In the genomic region with DNA sequence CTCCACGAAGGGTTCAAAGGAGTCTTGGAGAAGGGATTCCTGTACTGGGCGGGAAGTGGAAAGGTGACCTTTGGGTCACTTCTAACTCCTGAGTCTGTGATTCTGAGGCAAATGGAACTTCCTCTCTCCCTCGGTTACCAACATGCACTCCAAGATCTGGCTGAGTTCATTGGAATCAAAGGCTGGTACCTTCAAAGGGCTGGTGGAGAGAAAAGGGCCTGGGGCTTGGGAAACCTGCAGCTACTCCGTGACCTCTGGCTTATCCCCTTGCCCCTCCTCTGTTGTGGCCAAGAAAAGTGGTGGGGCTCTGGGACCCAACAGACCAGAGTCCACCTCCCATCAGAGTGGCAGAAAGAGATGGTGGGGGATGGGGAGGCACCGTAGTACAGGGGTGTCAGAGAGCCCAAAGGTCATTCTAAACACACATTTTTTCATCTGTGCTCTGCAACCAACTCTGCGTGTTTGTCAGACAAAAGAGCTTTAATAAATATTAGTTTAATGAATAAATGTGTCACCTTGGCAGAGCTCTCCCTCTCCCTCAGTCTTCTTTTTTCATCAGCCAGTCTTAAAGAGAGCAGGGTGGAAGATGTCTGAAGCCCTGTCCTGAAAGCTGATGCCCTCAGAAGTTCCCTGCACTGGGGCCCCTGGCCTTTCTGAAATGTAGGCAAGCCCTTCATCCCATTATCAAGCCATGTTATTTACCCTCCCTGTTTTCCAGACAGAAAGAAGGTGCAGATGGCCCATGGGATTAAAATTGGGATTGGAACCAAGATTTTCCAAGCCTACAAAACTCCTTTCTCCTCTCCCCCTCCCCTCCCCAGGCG, we compare ENCODE assay signal across 1 cellular context.
TF ChIP-seq lines count a peak whose summit lies in the region.

No MANE protein-coding gene starts in this region.

TF ChIP-seq in HepG2, 621 proteins besides CTCF, POLR2A, EP300 and RAD21 (continued from another document and continues in another):
- TF ChIP-seq AGO1 (IDR thresholded peaks at IDR 0.05; ENCODE audit: low read depth, low read length, poor library complexity, severe bottlenecking) (no peak), SATB2 (CRISPR knock-in tag; IDR thresholded peaks at IDR 0.05) (no peak), TCF7 (IDR thresholded peaks at IDR 0.05; ENCODE audit: low read depth) (peak; percentile 84), ZNF883 (CRISPR knock-in tag; IDR thresholded peaks at IDR 0.05; ENCODE audit: not compliant biosample characterization) (no peak), KAT2B (IDR thresholded peaks at IDR 0.05; ENCODE audit: borderline replicate concordance, low read depth, low read length) (no peak), TRIM24 (CRISPR knock-in tag; IDR thresholded peaks at IDR 0.05) (peak; percentile 83; the same call in 1 of the 2 replicates), TFE3 (CRISPR knock-in tag; IDR thresholded peaks at IDR 0.05) (peak; percentile 84), ZNF615 (CRISPR knock-in tag; IDR thresholded peaks at IDR 0.05; ENCODE audit: borderline replicate concordance) (0 out of 2 replicates have a peak, but pooled peaks have one; percentile 56), SMARCE1 (IDR thresholded peaks at IDR 0.05; ENCODE audit: borderline replicate concordance) (no peak), MAFF (IDR thresholded peaks at IDR 0.05; ENCODE audit: low read depth, low read length) (no peak), ZNF589 (CRISPR knock-in tag; conservative IDR thresholded peaks at IDR 0.05) (no peak), ZNF225 (CRISPR knock-in tag; IDR thresholded peaks at IDR 0.05) (no peak), ZFX (CRISPR knock-in tag; IDR thresholded peaks at IDR 0.05; ENCODE audit: low read depth) (peak; percentile 49; the same call in 1 of the 2 replicates), ZBTB2 (CRISPR knock-in tag; IDR thresholded peaks at IDR 0.05; ENCODE audit: low read depth) (no peak), E2F5 (CRISPR knock-in tag; conservative IDR thresholded peaks at IDR 0.05) (no peak), ZNF101 (CRISPR knock-in tag; IDR thresholded peaks at IDR 0.05; ENCODE audit: borderline replicate concordance, low read depth) (no peak), ZNF7 (CRISPR knock-in tag; IDR thresholded peaks at IDR 0.05) (peak; percentile 4; the same call in 1 of the 2 replicates), ZNF792 (CRISPR knock-in tag; IDR thresholded peaks at IDR 0.05) (peak; percentile 87; the same call in 1 of the 2 replicates), ZNF660 (CRISPR knock-in tag; IDR thresholded peaks at IDR 0.05; ENCODE audit: borderline replicate concordance, low read depth) (no peak), ZNF678 (CRISPR knock-in tag; IDR thresholded peaks at IDR 0.05) (no peak), ZNF230 (CRISPR knock-in tag; IDR thresholded peaks at IDR 0.05) (no peak), HNRNPK (IDR thresholded peaks at IDR 0.05; ENCODE audit: low read depth, low read length, poor library complexity, severe bottlenecking) (no peak), ZNF205 (CRISPR knock-in tag; IDR thresholded peaks at IDR 0.05) (peak; percentile 91; the same call in 1 of the 2 replicates), ZMAT3 (CRISPR knock-in tag; conservative IDR thresholded peaks at IDR 0.05) (peak; percentile 46; the same call in 1 of the 2 replicates), TFDP1 (CRISPR knock-in tag; IDR thresholded peaks at IDR 0.05; ENCODE audit: borderline replicate concordance) (no peak), IKZF1 (IDR thresholded peaks at IDR 0.05) (no peak), PAX8 (CRISPR knock-in tag; IDR thresholded peaks at IDR 0.05; ENCODE audit: borderline replicate concordance) (no peak), MNT (IDR thresholded peaks at IDR 0.05) (no peak), TARDBP (CRISPR knock-in tag; IDR thresholded peaks at IDR 0.05) (peak; percentile 99), ZNF431 (CRISPR knock-in tag; IDR thresholded peaks at IDR 0.05; ENCODE audit: borderline replicate concordance, low read depth) (peak; percentile 41; the same call in 1 of the 2 replicates), BCL6 (CRISPR knock-in tag; IDR thresholded peaks at IDR 0.05) (peak; percentile 90), HCFC1 (IDR thresholded peaks at IDR 0.05; ENCODE audit: low read depth, low read length) (no peak), ZNF430 (CRISPR knock-in tag; IDR thresholded peaks at IDR 0.05) (no peak), HDAC1 (CRISPR knock-in tag; IDR thresholded peaks at IDR 0.05) (peak; percentile 97), BHLHE40 (IDR thresholded peaks at IDR 0.05; ENCODE audit: low read length) (peak; percentile 60; the same call in 1 of the 2 replicates), SOX13 (IDR thresholded peaks at IDR 0.05) (peak; percentile 93), SOX13 (CRISPR knock-in tag; conservative IDR thresholded peaks at IDR 0.05 in 1 of 2, IDR thresholded peaks at IDR 0.05 in 1 of 2) (peak in 1 of 2 experiments; percentile 97; a peak in 2 of 4 replicates), KDM3A (CRISPR knock-in tag; IDR thresholded peaks at IDR 0.05; ENCODE audit: low read depth) (peak; percentile 93), ZNF224 (CRISPR knock-in tag; IDR thresholded peaks at IDR 0.05) (no peak), ZBTB46 (CRISPR knock-in tag; IDR thresholded peaks at IDR 0.05; ENCODE audit: borderline replicate concordance) (no peak; the same call in 1 of the 2 replicates), SMAD9 (CRISPR knock-in tag; IDR thresholded peaks at IDR 0.05) (no peak)
- TF ChIP-seq, protein P1, sequence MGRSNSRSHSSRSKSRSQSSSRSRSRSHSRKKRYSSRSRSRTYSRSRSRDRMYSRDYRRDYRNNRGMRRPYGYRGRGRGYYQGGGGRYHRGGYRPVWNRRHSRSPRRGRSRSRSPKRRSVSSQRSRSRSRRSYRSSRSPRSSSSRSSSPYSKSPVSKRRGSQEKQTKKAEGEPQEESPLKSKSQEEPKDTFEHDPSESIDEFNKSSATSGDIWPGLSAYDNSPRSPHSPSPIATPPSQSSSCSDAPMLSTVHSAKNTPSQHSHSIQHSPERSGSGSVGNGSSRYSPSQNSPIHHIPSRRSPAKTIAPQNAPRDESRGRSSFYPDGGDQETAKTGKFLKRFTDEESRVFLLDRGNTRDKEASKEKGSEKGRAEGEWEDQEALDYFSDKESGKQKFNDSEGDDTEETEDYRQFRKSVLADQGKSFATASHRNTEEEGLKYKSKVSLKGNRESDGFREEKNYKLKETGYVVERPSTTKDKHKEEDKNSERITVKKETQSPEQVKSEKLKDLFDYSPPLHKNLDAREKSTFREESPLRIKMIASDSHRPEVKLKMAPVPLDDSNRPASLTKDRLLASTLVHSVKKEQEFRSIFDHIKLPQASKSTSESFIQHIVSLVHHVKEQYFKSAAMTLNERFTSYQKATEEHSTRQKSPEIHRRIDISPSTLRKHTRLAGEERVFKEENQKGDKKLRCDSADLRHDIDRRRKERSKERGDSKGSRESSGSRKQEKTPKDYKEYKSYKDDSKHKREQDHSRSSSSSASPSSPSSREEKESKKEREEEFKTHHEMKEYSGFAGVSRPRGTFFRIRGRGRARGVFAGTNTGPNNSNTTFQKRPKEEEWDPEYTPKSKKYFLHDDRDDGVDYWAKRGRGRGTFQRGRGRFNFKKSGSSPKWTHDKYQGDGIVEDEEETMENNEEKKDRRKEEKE (IDR thresholded peaks at IDR 0.05) = no peak
- TF ChIP-seq, protein P2, sequence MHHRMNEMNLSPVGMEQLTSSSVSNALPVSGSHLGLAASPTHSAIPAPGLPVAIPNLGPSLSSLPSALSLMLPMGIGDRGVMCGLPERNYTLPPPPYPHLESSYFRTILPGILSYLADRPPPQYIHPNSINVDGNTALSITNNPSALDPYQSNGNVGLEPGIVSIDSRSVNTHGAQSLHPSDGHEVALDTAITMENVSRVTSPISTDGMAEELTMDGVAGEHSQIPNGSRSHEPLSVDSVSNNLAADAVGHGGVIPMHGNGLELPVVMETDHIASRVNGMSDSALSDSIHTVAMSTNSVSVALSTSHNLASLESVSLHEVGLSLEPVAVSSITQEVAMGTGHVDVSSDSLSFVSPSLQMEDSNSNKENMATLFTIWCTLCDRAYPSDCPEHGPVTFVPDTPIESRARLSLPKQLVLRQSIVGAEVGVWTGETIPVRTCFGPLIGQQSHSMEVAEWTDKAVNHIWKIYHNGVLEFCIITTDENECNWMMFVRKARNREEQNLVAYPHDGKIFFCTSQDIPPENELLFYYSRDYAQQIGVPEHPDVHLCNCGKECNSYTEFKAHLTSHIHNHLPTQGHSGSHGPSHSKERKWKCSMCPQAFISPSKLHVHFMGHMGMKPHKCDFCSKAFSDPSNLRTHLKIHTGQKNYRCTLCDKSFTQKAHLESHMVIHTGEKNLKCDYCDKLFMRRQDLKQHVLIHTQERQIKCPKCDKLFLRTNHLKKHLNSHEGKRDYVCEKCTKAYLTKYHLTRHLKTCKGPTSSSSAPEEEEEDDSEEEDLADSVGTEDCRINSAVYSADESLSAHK (CRISPR knock-in tag; IDR thresholded peaks at IDR 0.05; ENCODE audit: borderline replicate concordance) = no peak
- TF ChIP-seq, protein P3, sequence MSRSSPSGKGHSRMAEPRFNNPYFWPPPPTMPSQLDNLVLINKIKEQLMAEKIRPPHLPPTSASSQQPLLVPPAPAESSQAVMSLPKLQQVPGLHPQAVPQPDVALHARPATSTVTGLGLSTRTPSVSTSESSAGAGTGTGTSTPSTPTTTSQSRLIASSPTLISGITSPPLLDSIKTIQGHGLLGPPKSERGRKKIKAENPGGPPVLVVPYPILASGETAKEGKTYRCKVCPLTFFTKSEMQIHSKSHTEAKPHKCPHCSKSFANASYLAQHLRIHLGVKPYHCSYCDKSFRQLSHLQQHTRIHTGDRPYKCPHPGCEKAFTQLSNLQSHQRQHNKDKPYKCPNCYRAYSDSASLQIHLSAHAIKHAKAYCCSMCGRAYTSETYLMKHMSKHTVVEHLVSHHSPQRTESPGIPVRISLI (CRISPR knock-in tag; IDR thresholded peaks at IDR 0.05; ENCODE audit: borderline replicate concordance) = peak; percentile 94
- TF ChIP-seq, protein P4, sequence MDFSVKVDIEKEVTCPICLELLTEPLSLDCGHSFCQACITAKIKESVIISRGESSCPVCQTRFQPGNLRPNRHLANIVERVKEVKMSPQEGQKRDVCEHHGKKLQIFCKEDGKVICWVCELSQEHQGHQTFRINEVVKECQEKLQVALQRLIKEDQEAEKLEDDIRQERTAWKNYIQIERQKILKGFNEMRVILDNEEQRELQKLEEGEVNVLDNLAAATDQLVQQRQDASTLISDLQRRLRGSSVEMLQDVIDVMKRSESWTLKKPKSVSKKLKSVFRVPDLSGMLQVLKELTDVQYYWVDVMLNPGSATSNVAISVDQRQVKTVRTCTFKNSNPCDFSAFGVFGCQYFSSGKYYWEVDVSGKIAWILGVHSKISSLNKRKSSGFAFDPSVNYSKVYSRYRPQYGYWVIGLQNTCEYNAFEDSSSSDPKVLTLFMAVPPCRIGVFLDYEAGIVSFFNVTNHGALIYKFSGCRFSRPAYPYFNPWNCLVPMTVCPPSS (IDR thresholded peaks at IDR 0.05) = no peak
